ENCODE assay signal across 16 cellular contexts in genomic region chr11:82890002-82890341, GRCh38.
"Had no signal": no experiment of that assay in that cellular context is flagged by ENCODE, and none has a peak within 500 bp of the region (broad histone marks: within the 10 kb centered on the region; RNA-seq: fewer than 3 reads in every experiment).

No MANE protein-coding gene starts in this region.

- H3K4me3 Mint-ChIP-seq: activated naive CD4-positive, alpha-beta T cell treated with anti-CD3 and anti-CD28 coated beads, Interleukin-2, amount 50 U/mL, for 24 hours; stimulated activated effector memory CD8-positive, alpha-beta T cell treated with anti-CD3 and anti-CD28 coated beads, Interleukin-12 subunit alpha, Interleukin-12 subunit beta, amount 100 ng/mL, for 72 hours had no signal

- FAIRE-seq: astrocyte, endometrium had no signal

- H3K9me3 Mint-ChIP-seq: activated naive CD4-positive, alpha-beta T cell treated with anti-CD3 and anti-CD28 coated beads, Interleukin-2, amount 50 U/mL, for 24 hours; stimulated activated effector memory CD8-positive, alpha-beta T cell treated with anti-CD3 and anti-CD28 coated beads, Interleukin-12 subunit alpha, Interleukin-12 subunit beta, amount 100 ng/mL, for 72 hours had no signal

- DNase-seq: activated CD4-positive, alpha-beta T cell treated with anti-CD3 and anti-CD28 coated beads, Interleukin-2, amount 50 U/mL, for 4 hours; activated gamma-delta T cell; cerebellar nuclear complex; cortex of kidney; right lobe of liver; stimulated activated CD4-positive, alpha-beta T cell treated with anti-CD3 and anti-CD28 coated beads, Interleukin-4, amount 100 ng/mL, for 24 hours; WERI-Rb-1 had no signal

- H3K27ac Mint-ChIP-seq: activated naive CD4-positive, alpha-beta T cell treated with anti-CD3 and anti-CD28 coated beads, Interleukin-2, amount 50 U/mL, for 24 hours; stimulated activated effector memory CD8-positive, alpha-beta T cell treated with anti-CD3 and anti-CD28 coated beads, Interleukin-12 subunit alpha, Interleukin-12 subunit beta, amount 100 ng/mL, for 72 hours had no signal

- H3K4me1 ChIP-seq: breast epithelium, prostate gland had no signal

- H3K9me3 ChIP-seq: breast epithelium, gastroesophageal sphincter, heart right ventricle, prostate gland, right lobe of liver had no signal

- ATAC-seq: gastroesophageal sphincter; stimulated activated effector memory CD8-positive, alpha-beta T cell treated with anti-CD3 and anti-CD28 coated beads, Interleukin-12 subunit alpha, Interleukin-12 subunit beta, amount 100 ng/mL, for 72 hours had no signal

- H3K27me3 ChIP-seq: breast epithelium, gastroesophageal sphincter, heart right ventricle, right lobe of liver had no signal

- H3K36me3 ChIP-seq: breast epithelium, gastroesophageal sphincter, heart right ventricle, prostate gland, right lobe of liver, WERI-Rb-1 had no signal

- H3K27me3 Mint-ChIP-seq: activated naive CD4-positive, alpha-beta T cell treated with anti-CD3 and anti-CD28 coated beads, Interleukin-2, amount 50 U/mL, for 24 hours had no signal

- H3K4me2 ChIP-seq: smooth muscle cell had no signal

- H3K4me1 Mint-ChIP-seq: stimulated activated effector memory CD8-positive, alpha-beta T cell treated with anti-CD3 and anti-CD28 coated beads, Interleukin-12 subunit alpha, Interleukin-12 subunit beta, amount 100 ng/mL, for 72 hours had no signal

- H3K4me3 ChIP-seq: breast epithelium, gastroesophageal sphincter, prostate gland, smooth muscle cell had no signal

- H3K27ac ChIP-seq: breast epithelium, prostate gland, WERI-Rb-1 had no signal
